Comparison of ENCODE assay signal across 13 cellular contexts in genomic region chrX:124488412-124489161, GRCh38.
DNase-seq lines count a peak whose midpoint lies in the region; ATAC-seq, FAIRE-seq and TF ChIP-seq lines count a peak whose summit lies in the region.
"Had no signal": no experiment of that assay in that cellular context is flagged by ENCODE, and none has a peak within 500 bp of the region (broad histone marks: within the 10 kb centered on the region; RNA-seq: fewer than 3 reads in every experiment).

No MANE protein-coding gene starts in this region.

- no peak for TF ChIP-seq CTCF in D721Med (IDR thresholded peaks at IDR 0.05; ENCODE audit: insufficient read depth, missing control alignments)

- DNase-seq in NCI-H146 treated with DMSO at 0.1 percent for 48 hours (lab: John Stamatoyannopoulos, UW; ENCODE audit: unreplicated experiment) = no peak
- DNase-seq in germinal center (ENCODE audit: low spot score) = no peak
- DNase-seq in cerebellar nuclear complex (lab: John Stamatoyannopoulos, UW) = no peak
- DNase-seq in D721Med (ENCODE audit: insufficient read length, low spot score) = no peak
- DNase-seq: DMS79 treated with DMSO at 0.1 percent for 48 hours, NCI-H1105 treated with DMSO at 0.1 percent for 48 hours, T1000 had no signal

- peak; percentile 70 for ATAC-seq in GM18517 (IDR thresholded peaks at IDR 0.05; ENCODE audit: unreplicated experiment)
- peak; percentile 85 for ATAC-seq in GM21381 (IDR thresholded peaks at IDR 0.05; ENCODE audit: unreplicated experiment)
- ATAC-seq in HG02943 (IDR thresholded peaks at IDR 0.05; ENCODE audit: low read depth, unreplicated experiment) = peak; percentile 66
- peak; percentile 91 for ATAC-seq in HG03575 (IDR thresholded peaks at IDR 0.05; ENCODE audit: extremely low read depth, insufficient number of reproducible peaks, low FRiP score, unreplicated experiment)
- ATAC-seq: HepG2; natural killer cell treated with Interleukin-12 subunit alpha and Interleukin-12 subunit beta and Interleukin-15 and Interleukin-18, amount 100 ng/mL, for 72 hours had no signal

- no peak for FAIRE-seq in D721Med (lab: Jason Lieb, UNC)
- FAIRE-seq: HepG2 had no signal
